Comparison of ENCODE assay signal across 16 cellular contexts in the genomic region with DNA sequence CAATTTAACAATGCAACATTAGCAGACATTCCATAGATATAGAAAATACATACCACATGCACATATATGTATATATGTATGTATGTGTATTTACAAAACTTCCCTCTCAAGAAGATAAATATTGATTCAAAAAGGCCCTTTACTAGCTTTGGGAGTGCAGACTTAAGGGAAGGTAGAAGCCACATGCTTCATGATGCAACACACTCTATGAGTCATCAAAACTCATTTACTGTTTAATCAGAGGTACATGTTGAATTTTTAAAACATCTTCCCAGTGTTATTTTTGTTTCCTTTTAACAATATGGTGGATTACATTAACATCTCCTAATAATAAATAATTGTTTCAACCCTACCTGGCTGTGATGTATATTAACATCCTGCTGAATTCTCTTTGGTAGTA.
DNase-seq lines count a peak whose midpoint lies in the region; ATAC-seq and TF ChIP-seq lines count a peak whose summit lies in the region.
"Had no signal": no experiment of that assay in that cellular context is flagged by ENCODE, and none has a peak within 500 bp of the region (broad histone marks: within the 10 kb centered on the region; RNA-seq: fewer than 3 reads in every experiment).

No MANE protein-coding gene starts in this region.

- H3K4me3 ChIP-seq in fibroblast of villous mesenchyme (ENCODE audit: low read depth, low read length): no peak overlapping the region
- H3K4me3 ChIP-seq: BLaER1 had no signal

- TF ChIP-seq CTCF in fibroblast of villous mesenchyme (IDR thresholded peaks at IDR 0.05; ENCODE audit: insufficient read depth, low read depth, low read length): no peak

- ATAC-seq in left ventricle myocardium superior (no peak), GM21526 (IDR thresholded peaks at IDR 0.05; ENCODE audit: low FRiP score, unreplicated experiment) (no peak)
- ATAC-seq: left cardiac atrium had no signal

- DNase-seq in AG20443 (ENCODE audit: low spot score) (peak; percentile 24), HT-29 (ENCODE audit: low spot score) (peak; percentile 20), SKM-1 (lab: John Stamatoyannopoulos, UW; ENCODE audit: unreplicated experiment) (peak; percentile 64), fibroblast of villous mesenchyme (ENCODE audit: low read depth) (peak; percentile 59), NCI-H2107 treated with DMSO at 0.1 percent for 48 hours (lab: John Stamatoyannopoulos, UW; ENCODE audit: unreplicated experiment) (no peak), NCI-H82 (lab: John Stamatoyannopoulos, UW) (no peak), left ventricle myocardium superior (no peak)
- DNase-seq: activated naive CD4-positive, alpha-beta T cell; left cardiac atrium; naive B cell; NCI-H446 treated with DMSO at 0.1 percent for 48 hours; retina; stimulated activated CD4-positive, alpha-beta T cell treated with anti-CD3 and anti-CD28 coated beads, Interleukin-4, amount 100 ng/mL, for 1 hour; stimulated activated naive CD4-positive, alpha-beta T cell had no signal

- intact Hi-C loops in left ventricle myocardium superior (cut with micrococcal nuclease): no loop called here

Comparison
In these comparisons a context has a peak if more than half of its experiments do, and no peak if none do; other contexts are left out.
1. DNase-seq: peak in AG20443 (single experiment), HT-29 (single experiment), SKM-1 (single experiment) and fibroblast of villous mesenchyme (single experiment); none in NCI-H2107 treated with DMSO at 0.1 percent for 48 hours (single experiment), NCI-H82 (single experiment) and left ventricle myocardium superior (single experiment).